1 cellular context compared by ENCODE assay signal in the genomic region with DNA sequence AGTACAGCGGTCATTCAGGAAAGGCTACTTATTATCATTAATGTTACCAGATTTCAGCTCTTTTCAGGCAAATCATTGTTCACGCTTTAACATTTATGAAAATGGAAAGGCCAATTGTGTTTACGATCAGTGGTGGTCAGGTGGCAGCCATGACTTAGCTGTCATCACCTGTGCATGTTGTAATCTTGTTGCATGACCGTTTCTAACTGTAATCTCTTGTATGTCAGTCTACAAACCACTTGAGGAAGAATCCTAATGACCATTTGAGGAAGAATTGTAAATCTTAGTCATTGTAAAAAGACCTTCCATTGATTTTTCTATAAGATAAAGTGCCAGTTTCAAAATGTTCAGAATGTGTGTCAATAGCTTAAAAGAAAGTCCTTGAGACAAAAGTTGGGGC.
TF ChIP-seq lines count a peak whose summit lies in the region.

No MANE protein-coding gene starts in this region.

TF ChIP-seq in K562, 482 proteins besides CTCF, POLR2A, EP300 and RAD21 (continued from another document):
- TF ChIP-seq, protein P1, sequence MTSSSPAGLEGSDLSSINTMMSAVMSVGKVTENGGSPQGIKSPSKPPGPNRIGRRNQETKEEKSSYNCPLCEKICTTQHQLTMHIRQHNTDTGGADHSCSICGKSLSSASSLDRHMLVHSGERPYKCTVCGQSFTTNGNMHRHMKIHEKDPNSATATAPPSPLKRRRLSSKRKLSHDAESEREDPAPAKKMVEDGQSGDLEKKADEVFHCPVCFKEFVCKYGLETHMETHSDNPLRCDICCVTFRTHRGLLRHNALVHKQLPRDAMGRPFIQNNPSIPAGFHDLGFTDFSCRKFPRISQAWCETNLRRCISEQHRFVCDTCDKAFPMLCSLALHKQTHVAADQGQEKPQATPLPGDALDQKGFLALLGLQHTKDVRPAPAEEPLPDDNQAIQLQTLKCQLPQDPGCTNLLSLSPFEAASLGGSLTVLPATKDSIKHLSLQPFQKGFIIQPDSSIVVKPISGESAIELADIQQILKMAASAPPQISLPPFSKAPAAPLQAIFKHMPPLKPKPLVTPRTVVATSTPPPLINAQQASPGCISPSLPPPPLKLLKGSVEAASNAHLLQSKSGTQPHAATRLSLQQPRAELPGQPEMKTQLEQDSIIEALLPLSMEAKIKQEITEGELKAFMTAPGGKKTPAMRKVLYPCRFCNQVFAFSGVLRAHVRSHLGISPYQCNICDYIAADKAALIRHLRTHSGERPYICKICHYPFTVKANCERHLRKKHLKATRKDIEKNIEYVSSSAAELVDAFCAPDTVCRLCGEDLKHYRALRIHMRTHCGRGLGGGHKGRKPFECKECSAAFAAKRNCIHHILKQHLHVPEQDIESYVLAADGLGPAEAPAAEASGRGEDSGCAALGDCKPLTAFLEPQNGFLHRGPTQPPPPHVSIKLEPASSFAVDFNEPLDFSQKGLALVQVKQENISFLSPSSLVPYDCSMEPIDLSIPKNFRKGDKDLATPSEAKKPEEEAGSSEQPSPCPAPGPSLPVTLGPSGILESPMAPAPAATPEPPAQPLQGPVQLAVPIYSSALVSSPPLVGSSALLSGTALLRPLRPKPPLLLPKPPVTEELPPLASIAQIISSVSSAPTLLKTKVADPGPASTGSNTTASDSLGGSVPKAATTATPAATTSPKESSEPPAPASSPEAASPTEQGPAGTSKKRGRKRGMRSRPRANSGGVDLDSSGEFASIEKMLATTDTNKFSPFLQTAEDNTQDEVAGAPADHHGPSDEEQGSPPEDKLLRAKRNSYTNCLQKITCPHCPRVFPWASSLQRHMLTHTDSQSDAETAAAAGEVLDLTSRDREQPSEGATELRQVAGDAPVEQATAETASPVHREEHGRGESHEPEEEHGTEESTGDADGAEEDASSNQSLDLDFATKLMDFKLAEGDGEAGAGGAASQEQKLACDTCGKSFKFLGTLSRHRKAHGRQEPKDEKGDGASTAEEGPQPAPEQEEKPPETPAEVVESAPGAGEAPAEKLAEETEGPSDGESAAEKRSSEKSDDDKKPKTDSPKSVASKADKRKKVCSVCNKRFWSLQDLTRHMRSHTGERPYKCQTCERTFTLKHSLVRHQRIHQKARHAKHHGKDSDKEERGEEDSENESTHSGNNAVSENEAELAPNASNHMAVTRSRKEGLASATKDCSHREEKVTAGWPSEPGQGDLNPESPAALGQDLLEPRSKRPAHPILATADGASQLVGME (CRISPR knock-in tag; IDR thresholded peaks at IDR 0.05): no peak
- TF ChIP-seq ZFP1 (CRISPR knock-in tag; IDR thresholded peaks at IDR 0.05): no peak
- no peak for TF ChIP-seq TEAD2 (tag; IDR thresholded peaks at IDR 0.05)
- no peak for TF ChIP-seq CHD4 (IDR thresholded peaks at IDR 0.05; ENCODE audit: insufficient read depth, insufficient replicate concordance, low read depth, low read length, poor library complexity, severe bottlenecking)
TF ChIP-seq in K562: peak in this region for 3.
